In genomic region chr16:71259086-71259485, GRCh38 we compare ENCODE assay signal across 20 cellular contexts. TPM values are rescaled to one million over a fixed set of nuclear protein-coding genes. Genes with fewer than 3 reads are reported as not detected.
"Had no signal": no experiment of that assay in that cellular context is flagged by ENCODE, and none has a peak within 500 bp of the region (broad histone marks: within the 10 kb centered on the region; RNA-seq: fewer than 3 reads in every experiment).

No MANE protein-coding gene starts in this region.

- DNase-seq: effector memory CD8-positive, alpha-beta T cell; left ventricle myocardium superior; lower lobe of right lung; stimulated activated CD4-positive, alpha-beta T cell treated with anti-CD3 and anti-CD28 coated beads, Interleukin-12 subunit alpha, Interleukin-12 subunit beta, amount 100 ng/mL, for 4 hours; stimulated activated CD4-positive, alpha-beta T cell treated with anti-CD3 and anti-CD28 coated beads, Interleukin-1b, Interleukin-23, amount 100 ng/mL, for 48 hours; stimulated activated CD4-positive, alpha-beta T cell treated with anti-CD3 and anti-CD28 coated beads, Interleukin-4, amount 100 ng/mL, for 1 hour; stimulated activated CD8-positive, alpha-beta memory T cell treated with anti-CD3 and anti-CD28 coated beads, Interleukin-4, amount 100 ng/mL, for 48 hours; stimulated activated naive CD4-positive, alpha-beta T cell; stimulated activated naive CD8-positive, alpha-beta T cell treated with anti-CD3 and anti-CD28 coated beads, Interleukin-15, amount 100 ng/mL, for 72 hours; thyroid gland had no signal

- H3K4me3 Mint-ChIP-seq: effector memory CD8-positive, alpha-beta T cell; nephron; neural progenitor cell; stimulated activated naive CD8-positive, alpha-beta T cell treated with anti-CD3 and anti-CD28 coated beads, Interleukin-15, amount 100 ng/mL, for 72 hours; type B pancreatic cell had no signal

- ATAC-seq: effector memory CD8-positive, alpha-beta T cell; left ventricle myocardium superior; lower lobe of right lung; sciatic nerve; stimulated activated naive CD8-positive, alpha-beta T cell treated with anti-CD3 and anti-CD28 coated beads, Interleukin-15, amount 100 ng/mL, for 72 hours had no signal

- H3K4me1 ChIP-seq: prostate gland, right atrium auricular region, suprapubic skin, thyroid gland had no signal

- H3K27ac ChIP-seq: coronary artery, lower lobe of right lung, neural progenitor cell, prostate gland, right atrium auricular region, suprapubic skin, thyroid gland had no signal

- H3K36me3 Mint-ChIP-seq: neural progenitor cell, type B pancreatic cell had no signal

- H3K9me3 ChIP-seq: lower lobe of right lung, prostate gland, right atrium auricular region, suprapubic skin, thyroid gland had no signal

- H3K9me3 Mint-ChIP-seq: effector memory CD8-positive, alpha-beta T cell; nephron; neural progenitor cell; stimulated activated naive CD8-positive, alpha-beta T cell treated with anti-CD3 and anti-CD28 coated beads, Interleukin-15, amount 100 ng/mL, for 72 hours; type B pancreatic cell had no signal

- H3K4me3 ChIP-seq: coronary artery, lower lobe of right lung, neural progenitor cell, prostate gland, right atrium auricular region, smooth muscle cell, suprapubic skin, thyroid gland had no signal

- H3K27ac Mint-ChIP-seq: effector memory CD8-positive, alpha-beta T cell; nephron; neural progenitor cell; stimulated activated naive CD8-positive, alpha-beta T cell treated with anti-CD3 and anti-CD28 coated beads, Interleukin-15, amount 100 ng/mL, for 72 hours; type B pancreatic cell had no signal

- H3K27me3 ChIP-seq: neural progenitor cell, right atrium auricular region, suprapubic skin, thyroid gland had no signal

- H3K36me3 ChIP-seq: lower lobe of right lung, neural progenitor cell, prostate gland, right atrium auricular region, suprapubic skin, thyroid gland had no signal

RNA-seq across cellular contexts. Expression of gene HYDIN, which starts 28.6 kb away (rescaled TPM):
- total RNA-seq: dermis microvascular lymphatic vessel endothelial cell had no signal
